ENCODE assay signal across 22 cellular contexts in the genomic region with DNA sequence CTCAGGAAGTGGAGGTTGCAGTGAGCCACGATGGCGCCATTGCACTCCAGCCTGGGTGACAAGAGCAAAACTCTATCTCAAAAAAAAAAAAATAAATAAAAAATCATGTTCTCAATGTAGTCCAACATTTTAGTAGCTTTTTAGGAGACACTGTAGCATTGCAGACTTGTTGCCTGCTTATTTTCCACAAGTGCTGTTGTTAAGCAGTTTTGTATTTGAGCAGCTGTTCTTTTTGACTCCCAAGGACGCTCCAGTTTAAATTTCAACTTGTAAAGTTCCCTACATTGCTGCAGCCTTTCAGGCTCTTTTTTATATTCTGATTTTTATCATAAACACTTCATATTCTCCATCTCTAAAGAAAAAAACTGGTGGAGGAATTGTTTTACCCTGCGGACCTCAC.
DNase-seq lines count a peak whose midpoint lies in the region; ATAC-seq, FAIRE-seq and TF ChIP-seq lines count a peak whose summit lies in the region.
"Had no signal": no experiment of that assay in that cellular context is flagged by ENCODE, and none has a peak within 500 bp of the region (broad histone marks: within the 10 kb centered on the region; RNA-seq: fewer than 3 reads in every experiment).

No MANE protein-coding gene starts in this region.

- no peak overlapping the region for H3K9ac ChIP-seq in HepG2 (ENCODE audit: insufficient read depth, low read depth, low read length)
- H3K9ac ChIP-seq: BLaER1 treated with 17β-estradiol and CSF1 and Interleukin-3, amounts not matched to agents 10 nM and 100 nM had no signal

- H2AFZ ChIP-seq in HepG2 (ENCODE audit: low read length) = no peak overlapping the region

- H3K4me3 ChIP-seq in HepG2 (replicated peaks in 1 of 3; ENCODE audit: insufficient read depth in 1 of 3, low read depth in 2 of 3, low read length in 3 of 3) = no peak overlapping the region
- H3K4me3 ChIP-seq in right lobe of liver = no peak overlapping the region
- H3K4me3 ChIP-seq: A549; BLaER1 treated with 17β-estradiol and CSF1 and Interleukin-3, amounts not matched to agents 10 nM and 100 nM; GM12878 had no signal

- TF ChIP-seq POLR2A in HepG2 (IDR thresholded peaks at IDR 0.05; ENCODE audit: insufficient read depth in 1 of 2, low read depth in 2 of 2, low read length in 2 of 2) (no peak), right lobe of liver (IDR thresholded peaks at IDR 0.05) (no peak)

- H3K4me2 ChIP-seq in HepG2 (ENCODE audit: low read depth, low read length) = no peak overlapping the region
- H3K4me2 ChIP-seq: A549; BLaER1 treated with 17β-estradiol and CSF1 and Interleukin-3, amounts not matched to agents 10 nM and 100 nM had no signal

- TF ChIP-seq RAD21 in HepG2 (CRISPR knock-in tag; IDR thresholded peaks at IDR 0.05) = no peak

- no peaks in the 10 kb centered on the region for H4K20me1 ChIP-seq in HepG2 (ENCODE audit: insufficient read depth, low read length)
- H4K20me1 ChIP-seq: BLaER1 treated with 17β-estradiol and CSF1 and Interleukin-3, amounts not matched to agents 10 nM and 100 nM had no signal

- no peaks in the 10 kb centered on the region for H3K9me3 ChIP-seq in HepG2 (ENCODE audit: low read length)
- H3K9me3 ChIP-seq in right lobe of liver = no peaks in the 10 kb centered on the region
- H3K9me3 ChIP-seq: A549; BLaER1 treated with 17β-estradiol and CSF1 and Interleukin-3, amounts not matched to agents 10 nM and 100 nM had no signal

- TF ChIP-seq EP300 in HepG2 (IDR thresholded peaks at IDR 0.05; ENCODE audit: low read depth in 2 of 2, low read length in 2 of 2) (no peak), HepG2 (CRISPR knock-in tag; IDR thresholded peaks at IDR 0.05; ENCODE audit: borderline replicate concordance) (no peak)

- no TSS peak for BruUV-seq in HepG2 (replicated peaks; lab: Mats Ljungman, UMichigan)

- intact Hi-C loops in HepG2 (cut with micrococcal nuclease; ENCODE audit: unreplicated experiment) = no loop called here
- intact Hi-C loops in right lobe of liver (cut with DNase I) = no loop called here

- H3K27ac ChIP-seq in HepG2 (ENCODE audit: extremely low read length, insufficient read depth, low read length) (no peak overlapping the region), right lobe of liver (no peak overlapping the region)
- H3K27ac ChIP-seq: 22Rv1; A549; BLaER1 treated with 17β-estradiol and CSF1 and Interleukin-3, amounts not matched to agents 10 nM and 100 nM; C4-2B had no signal

- TF ChIP-seq CTCF in HepG2 (CRISPR knock-in tag; IDR thresholded peaks at IDR 0.05) = no peak
- no peak for TF ChIP-seq CTCF in right lobe of liver (IDR thresholded peaks at IDR 0.05)

- no peak for FAIRE-seq in HepG2 (lab: Jason Lieb, UNC)
- FAIRE-seq: A549, GM12878, GM12892, GM18507 had no signal

- no peaks in the 10 kb centered on the region for H3K27me3 ChIP-seq in HepG2 (ENCODE audit: control insufficient read depth in 1 of 2, insufficient read depth in 2 of 2, low read length in 2 of 2)
- no peaks in the 10 kb centered on the region for H3K27me3 ChIP-seq in right lobe of liver
- H3K27me3 ChIP-seq: BLaER1 treated with 17β-estradiol and CSF1 and Interleukin-3, amounts not matched to agents 10 nM and 100 nM had no signal

- DNase-seq in DMS53 (lab: John Stamatoyannopoulos, UW) = peak; percentile 5
- DNase-seq in DMS53 treated with DMSO at 0.1 percent for 48 hours (lab: John Stamatoyannopoulos, UW; ENCODE audit: unreplicated experiment) = no peak
- no peak for DNase-seq in HepG2 (ENCODE audit: low spot score)
- DNase-seq in right lobe of liver = no peak
- no peak for DNase-seq in CD1c-positive myeloid dendritic cell (ENCODE audit: extremely low spot score)
- DNase-seq: AML-193; CD4-positive, alpha-beta memory T cell; CD4-positive, CD25-positive, alpha-beta regulatory T cell; CD8-positive, alpha-beta memory T cell; COR-L47; DMS 273 treated with DMSO at 0.1 percent for 48 hours; DMS153; DND-41; EL; GDM1 had no signal

- H3K36me3 ChIP-seq in HepG2 (replicated peaks in 1 of 2; ENCODE audit: control insufficient read depth in 1 of 2, insufficient read depth in 2 of 2, low read length in 2 of 2) = no peaks in the 10 kb centered on the region; a peak in 1 of 5 replicates
- peaks cover 0 to 13% (median 6%) of the 10 kb centered on the region in 4 donors for H3K36me3 ChIP-seq in right lobe of liver

- CTCF ChIA-PET in HepG2 (lab: Yijun Ruan, JAX; ENCODE audit: low intra/inter-chr PET ratio, low total read pairs) = no interaction called here

- ATAC-seq in HepG2 (no peak), right lobe of liver (no peak)
- ATAC-seq: A549, GM12878 had no signal

- no peaks in the 10 kb centered on the region for H3K79me2 ChIP-seq in HepG2 (ENCODE audit: insufficient read depth, low read length)

- H3K4me1 ChIP-seq in HepG2 (ENCODE audit: insufficient read depth, low read length) (peaks cover 17% of the 10 kb centered on the region), right lobe of liver (no peaks in the 10 kb centered on the region)

- 86% methylated on average over 4 of the region's 4 CpGs for WGBS in HepG2 (ENCODE audit: low lambda C conversion rate)
- WGBS in right lobe of liver (ENCODE audit: insufficient coverage, low coverage, low lambda C conversion rate, missing lambda C conversion rate) = 65% methylated on average over 4 of the region's 4 CpGs

- POLR2A ChIA-PET in HepG2 (lab: Yijun Ruan, JAX) = no interaction called here

- in situ Hi-C loops in HepG2 (cut with HindIII; ENCODE audit: extremely low pct_ligation_motif_present, low pct_unique_long_range_greater_than_20kb) = no loop called here

TF ChIP-seq in HepG2, 621 proteins besides CTCF, POLR2A, EP300 and RAD21:
- TF ChIP-seq, protein P1, sequence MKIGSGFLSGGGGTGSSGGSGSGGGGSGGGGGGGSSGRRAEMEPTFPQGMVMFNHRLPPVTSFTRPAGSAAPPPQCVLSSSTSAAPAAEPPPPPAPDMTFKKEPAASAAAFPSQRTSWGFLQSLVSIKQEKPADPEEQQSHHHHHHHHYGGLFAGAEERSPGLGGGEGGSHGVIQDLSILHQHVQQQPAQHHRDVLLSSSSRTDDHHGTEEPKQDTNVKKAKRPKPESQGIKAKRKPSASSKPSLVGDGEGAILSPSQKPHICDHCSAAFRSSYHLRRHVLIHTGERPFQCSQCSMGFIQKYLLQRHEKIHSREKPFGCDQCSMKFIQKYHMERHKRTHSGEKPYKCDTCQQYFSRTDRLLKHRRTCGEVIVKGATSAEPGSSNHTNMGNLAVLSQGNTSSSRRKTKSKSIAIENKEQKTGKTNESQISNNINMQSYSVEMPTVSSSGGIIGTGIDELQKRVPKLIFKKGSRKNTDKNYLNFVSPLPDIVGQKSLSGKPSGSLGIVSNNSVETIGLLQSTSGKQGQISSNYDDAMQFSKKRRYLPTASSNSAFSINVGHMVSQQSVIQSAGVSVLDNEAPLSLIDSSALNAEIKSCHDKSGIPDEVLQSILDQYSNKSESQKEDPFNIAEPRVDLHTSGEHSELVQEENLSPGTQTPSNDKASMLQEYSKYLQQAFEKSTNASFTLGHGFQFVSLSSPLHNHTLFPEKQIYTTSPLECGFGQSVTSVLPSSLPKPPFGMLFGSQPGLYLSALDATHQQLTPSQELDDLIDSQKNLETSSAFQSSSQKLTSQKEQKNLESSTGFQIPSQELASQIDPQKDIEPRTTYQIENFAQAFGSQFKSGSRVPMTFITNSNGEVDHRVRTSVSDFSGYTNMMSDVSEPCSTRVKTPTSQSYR (CRISPR knock-in tag; IDR thresholded peaks at IDR 0.05; ENCODE audit: borderline replicate concordance) = no peak
- no peak for TF ChIP-seq SP1 (IDR thresholded peaks at IDR 0.05)
- no peak for TF ChIP-seq SP1 (CRISPR knock-in tag; IDR thresholded peaks at IDR 0.05)
- TF ChIP-seq ZNF343 (CRISPR knock-in tag; IDR thresholded peaks at IDR 0.05) = no peak
- TF ChIP-seq, protein P2, sequence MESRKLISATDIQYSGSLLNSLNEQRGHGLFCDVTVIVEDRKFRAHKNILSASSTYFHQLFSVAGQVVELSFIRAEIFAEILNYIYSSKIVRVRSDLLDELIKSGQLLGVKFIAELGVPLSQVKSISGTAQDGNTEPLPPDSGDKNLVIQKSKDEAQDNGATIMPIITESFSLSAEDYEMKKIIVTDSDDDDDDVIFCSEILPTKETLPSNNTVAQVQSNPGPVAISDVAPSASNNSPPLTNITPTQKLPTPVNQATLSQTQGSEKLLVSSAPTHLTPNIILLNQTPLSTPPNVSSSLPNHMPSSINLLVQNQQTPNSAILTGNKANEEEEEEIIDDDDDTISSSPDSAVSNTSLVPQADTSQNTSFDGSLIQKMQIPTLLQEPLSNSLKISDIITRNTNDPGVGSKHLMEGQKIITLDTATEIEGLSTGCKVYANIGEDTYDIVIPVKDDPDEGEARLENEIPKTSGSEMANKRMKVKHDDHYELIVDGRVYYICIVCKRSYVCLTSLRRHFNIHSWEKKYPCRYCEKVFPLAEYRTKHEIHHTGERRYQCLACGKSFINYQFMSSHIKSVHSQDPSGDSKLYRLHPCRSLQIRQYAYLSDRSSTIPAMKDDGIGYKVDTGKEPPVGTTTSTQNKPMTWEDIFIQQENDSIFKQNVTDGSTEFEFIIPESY (CRISPR knock-in tag; IDR thresholded peaks at IDR 0.05) = 0 out of 2 replicates have a peak, but pooled peaks have one; percentile 16
- no peak for TF ChIP-seq CBX5 (CRISPR knock-in tag; IDR thresholded peaks at IDR 0.05; ENCODE audit: borderline replicate concordance)
- TF ChIP-seq, protein P3, sequence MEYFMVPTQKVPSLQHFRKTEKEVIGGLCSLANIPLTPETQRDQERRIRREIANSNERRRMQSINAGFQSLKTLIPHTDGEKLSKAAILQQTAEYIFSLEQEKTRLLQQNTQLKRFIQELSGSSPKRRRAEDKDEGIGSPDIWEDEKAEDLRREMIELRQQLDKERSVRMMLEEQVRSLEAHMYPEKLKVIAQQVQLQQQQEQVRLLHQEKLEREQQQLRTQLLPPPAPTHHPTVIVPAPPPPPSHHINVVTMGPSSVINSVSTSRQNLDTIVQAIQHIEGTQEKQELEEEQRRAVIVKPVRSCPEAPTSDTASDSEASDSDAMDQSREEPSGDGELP (IDR thresholded peaks at IDR 0.05; ENCODE audit: borderline replicate concordance, low read depth) = 0 out of 2 replicates have a peak, but pooled peaks have one; percentile 21
- TF ChIP-seq, protein P4, sequence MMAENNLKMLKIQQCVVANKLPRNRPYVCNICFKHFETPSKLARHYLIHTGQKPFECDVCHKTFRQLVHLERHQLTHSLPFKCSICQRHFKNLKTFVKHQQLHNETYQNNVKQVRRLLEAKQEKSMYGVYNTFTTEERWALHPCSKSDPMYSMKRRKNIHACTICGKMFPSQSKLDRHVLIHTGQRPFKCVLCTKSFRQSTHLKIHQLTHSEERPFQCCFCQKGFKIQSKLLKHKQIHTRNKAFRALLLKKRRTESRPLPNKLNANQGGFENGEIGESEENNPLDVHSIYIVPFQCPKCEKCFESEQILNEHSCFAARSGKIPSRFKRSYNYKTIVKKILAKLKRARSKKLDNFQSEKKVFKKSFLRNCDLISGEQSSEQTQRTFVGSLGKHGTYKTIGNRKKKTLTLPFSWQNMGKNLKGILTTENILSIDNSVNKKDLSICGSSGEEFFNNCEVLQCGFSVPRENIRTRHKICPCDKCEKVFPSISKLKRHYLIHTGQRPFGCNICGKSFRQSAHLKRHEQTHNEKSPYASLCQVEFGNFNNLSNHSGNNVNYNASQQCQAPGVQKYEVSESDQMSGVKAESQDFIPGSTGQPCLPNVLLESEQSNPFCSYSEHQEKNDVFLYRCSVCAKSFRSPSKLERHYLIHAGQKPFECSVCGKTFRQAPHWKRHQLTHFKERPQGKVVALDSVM (CRISPR knock-in tag; IDR thresholded peaks at IDR 0.05) = peak; percentile 58
